8 cellular contexts compared by ENCODE assay signal in genomic region chr11:102560555-102561011, GRCh38. TPM values are rescaled to one million over a fixed set of nuclear protein-coding genes. Genes with fewer than 3 reads are reported as not detected.
DNase-seq lines count a peak whose midpoint lies in the region; ATAC-seq, FAIRE-seq and TF ChIP-seq lines count a peak whose summit lies in the region.

No MANE protein-coding gene starts in this region.

- H3K4me1 ChIP-seq in A549 (peaks cover 25% of the 10 kb centered on the region; the same call in 2 of the 3 replicates), Peyer's patch (peaks cover 0 to 18% (median 4%) of the 10 kb centered on the region in 4 donors), skeletal muscle tissue (ENCODE audit: control insufficient read depth in 3 of 3, insufficient read depth in 3 of 3, low read length in 3 of 3) (no peaks in the 10 kb centered on the region)

- CTCF ChIA-PET in A549 (lab: Yijun Ruan, JAX), result no interaction called here

- FAIRE-seq in A549 (lab: Jason Lieb, UNC), result no peak

- no peak for DNase-seq in A549 (ENCODE audit: low read depth in 1 of 2, low spot score in 1 of 2)
- DNase-seq in Peyer's patch, result peak in 1 of 3 donors; percentile 30
- DNase-seq in epithelial cell of prostate (ENCODE audit: low read depth, low spot score), result peak; percentile 64
- no peak for DNase-seq in stimulated activated CD8-positive, alpha-beta memory T cell treated with anti-CD3 and anti-CD28 coated beads, Interleukin-4, amount 100 ng/mL, for 48 hours
- DNase-seq in cerebellar nuclear complex (lab: John Stamatoyannopoulos, UW), result no peak

- whole genome bisulfite sequencing in A549 (ENCODE audit: missing lambda C conversion rate), result 48% methylated on average over 6 of the region's 6 CpGs

- H3K4me3 ChIP-seq in A549 (no peak overlapping the region), Peyer's patch (peak overlapping the region in 2 of 4 donors; percentile 16 to 26), skeletal muscle tissue (ENCODE audit: low read length in 3 of 3) (peak overlapping the region in 2 of 3 donors; percentile 37 to 70)

- no peak for TF ChIP-seq EP300 in A549 (IDR thresholded peaks at IDR 0.05)

- no peaks in the 10 kb centered on the region for H3K36me3 ChIP-seq in Peyer's patch
- H3K36me3 ChIP-seq in skeletal muscle tissue (ENCODE audit: control insufficient read depth in 3 of 3, insufficient read depth in 3 of 3, low read length in 3 of 3), result no peaks in the 10 kb centered on the region

- H3K9ac ChIP-seq in skeletal muscle tissue (ENCODE audit: low read depth in 1 of 3, low read length in 3 of 3), result peak overlapping the region in 1 of 3 donors; percentile 57

- peak overlapping the region; percentile 29 to 69; a peak in 4 of 6 replicates for H3K27ac ChIP-seq in A549
- peak overlapping the region in 3 of 4 donors; percentile 35 to 59 (median 56) for H3K27ac ChIP-seq in Peyer's patch
- no peak overlapping the region for H3K27ac ChIP-seq in epithelial cell of prostate
- H3K27ac ChIP-seq in skeletal muscle tissue (ENCODE audit: low read depth, low read length), result no peak overlapping the region

- TF ChIP-seq POLR2A in A549 (IDR thresholded peaks at IDR 0.05; ENCODE audit: low read length) (no peak), Peyer's patch (IDR thresholded peaks at IDR 0.05) (no peak)

- no peak for TF ChIP-seq CTCF in A549 (IDR thresholded peaks at IDR 0.05)
- TF ChIP-seq CTCF in Peyer's patch (IDR thresholded peaks at IDR 0.05), result no peak

- H3K27me3 ChIP-seq in Peyer's patch (no peaks in the 10 kb centered on the region), skeletal muscle tissue (ENCODE audit: control insufficient read depth in 3 of 3, insufficient read depth in 3 of 3, low read length in 3 of 3) (no peaks in the 10 kb centered on the region)

- ATAC-seq in A549 (no peak), GM18858 (IDR thresholded peaks at IDR 0.05; ENCODE audit: unreplicated experiment) (peak; percentile 69), HG03039 (IDR thresholded peaks at IDR 0.05; ENCODE audit: unreplicated experiment) (peak; percentile 63)

- no peak for TF ChIP-seq RAD21 in A549 (conservative IDR thresholded peaks at IDR 0.05 in 1 of 2, IDR thresholded peaks at IDR 0.05 in 1 of 2)

- no peaks in the 10 kb centered on the region; the same call in 2 of the 3 replicates for H3K9me3 ChIP-seq in A549
- no peaks in the 10 kb centered on the region for H3K9me3 ChIP-seq in Peyer's patch
- no peaks in the 10 kb centered on the region for H3K9me3 ChIP-seq in skeletal muscle tissue (ENCODE audit: control insufficient read depth in 3 of 3, low read length in 3 of 3)

- H3K4me2 ChIP-seq in A549, result peak overlapping the region; percentile 49

- POLR2A ChIA-PET in A549 (lab: Yijun Ruan, JAX), result no interaction called here

TF ChIP-seq in A549, 52 proteins besides CTCF, POLR2A, EP300 and RAD21:
- TF ChIP-seq MAFK (IDR thresholded peaks at IDR 0.05; ENCODE audit: partially characterized antibody), result no peak
- no peak for TF ChIP-seq HDAC2 (IDR thresholded peaks at IDR 0.05)
- no peak for TF ChIP-seq ATOH8 (CRISPR knock-in tag; IDR thresholded peaks at IDR 0.05; ENCODE audit: low read depth)
- no peak for TF ChIP-seq ELK1 (IDR thresholded peaks at IDR 0.05; ENCODE audit: low read depth, low read length)
- TF ChIP-seq ESRRA (IDR thresholded peaks at IDR 0.05; ENCODE audit: borderline replicate concordance, low read length), result no peak

RNA-seq across cellular contexts. Expression of gene MMP7, which starts 30.0 kb away (rescaled TPM):
- polyA plus RNA-seq in A549 (2011; rRNA removed) (54.8 and 62.9 TPM in 2 replicates), A549 (2017; fragmentation: RNase III; extraction: RNeasy Plus Mini Kit Qiagen cat#74134 plus additional on column Dnase treatment) (8.9 to 10.9 TPM (median 10.1 TPM) in 3 replicates)
- 5.3 and 7.3 TPM in 2 replicates for polyA plus RNA-seq in A549 (2012; cell fraction: cytosol; rRNA removed)
- 4.1 and 4.9 TPM in 2 replicates for polyA plus RNA-seq in A549 (2012; cell fraction: nucleus; rRNA removed)
- polyA minus RNA-seq in A549 (2011; rRNA and poly(A)+ RNA removed), result 11.2 and 16.4 TPM in 2 replicates
- total RNA-seq in Peyer's patch (1 to 10 TPM in 1 of 4 donors, not detected in 3; 1.1 TPM), skeletal muscle tissue (not detected)

Comparison
In these comparisons a context has a peak if more than half of its experiments do, and no peak if none do; other contexts are left out.
1. ATAC-seq: peak in GM18858 (single experiment) and HG03039 (single experiment); none in A549 (0 of 2).
2. H3K27ac ChIP-seq: peak in A549 (2 of 2) and Peyer's patch (3 of 4); none in epithelial cell of prostate (single experiment) and skeletal muscle tissue (single experiment).